In genomic region chr2:98459776-98460175, GRCh38 we compare ENCODE assay signal across 9 cellular contexts. TPM values are rescaled to one million over a fixed set of nuclear protein-coding genes. Genes with fewer than 3 reads are reported as not detected.
A peak's percentile ranks its signal among the peaks of the same experiment; 100 is the strongest.
DNase-seq lines count a peak whose midpoint lies in the region; ATAC-seq and TF ChIP-seq lines count a peak whose summit lies in the region.
"Had no signal": no experiment of that assay in that cellular context is flagged by ENCODE, and none has a peak within 500 bp of the region (broad histone marks: within the 10 kb centered on the region; RNA-seq: fewer than 3 reads in every experiment).

No MANE protein-coding gene starts in this region.

- TF ChIP-seq CTCF in neural progenitor cell (IDR thresholded peaks at IDR 0.05) (no peak), chondrocyte (IDR thresholded peaks at IDR 0.05) (no peak)

- H3K27ac ChIP-seq in neural progenitor cell: no peak overlapping the region

- peaks cover 5% of the 10 kb centered on the region for H3K4me1 ChIP-seq in neural progenitor cell

- H3K4me3 ChIP-seq in neural progenitor cell: no peak overlapping the region

- H4K20me1 ChIP-seq in neural progenitor cell (ENCODE audit: low read depth): peaks cover 77% of the 10 kb centered on the region

- peak overlapping the region; percentile 93 for H3K27ac Mint-ChIP-seq in activated T-helper 1 cell treated with anti-CD3 and anti-CD28 coated beads, Interleukin-12 subunit alpha, Interleukin-12 subunit beta, Interleukin-2, Interleukin-4 antibody, amounts not matched to agents 30 ng/mL and 10 ng/mL and 1 ng/mL, durations not matched to agents 14 hours and 24 hours and 36 hours
- H3K27ac Mint-ChIP-seq in neural progenitor cell: peak overlapping the region; percentile 62
- H3K27ac Mint-ChIP-seq in chondrocyte (ENCODE audit: unreplicated experiment): no peak overlapping the region

- peaks cover 25% of the 10 kb centered on the region for H3K36me3 Mint-ChIP-seq in activated T-helper 1 cell treated with anti-CD3 and anti-CD28 coated beads, Interleukin-12 subunit alpha, Interleukin-12 subunit beta, Interleukin-2, Interleukin-4 antibody, amounts not matched to agents 30 ng/mL and 10 ng/mL and 1 ng/mL, durations not matched to agents 14 hours and 24 hours and 36 hours (ENCODE audit: low read depth)
- H3K36me3 Mint-ChIP-seq in neural progenitor cell: peaks cover 13% of the 10 kb centered on the region
- no peaks in the 10 kb centered on the region for H3K36me3 Mint-ChIP-seq in chondrocyte (ENCODE audit: low read depth)

- peak overlapping the region; percentile 72 for H3K4me3 Mint-ChIP-seq in activated T-helper 1 cell treated with anti-CD3 and anti-CD28 coated beads, Interleukin-12 subunit alpha, Interleukin-12 subunit beta, Interleukin-2, Interleukin-4 antibody, amounts not matched to agents 30 ng/mL and 10 ng/mL and 1 ng/mL, durations not matched to agents 14 hours and 24 hours and 36 hours
- no peak overlapping the region for H3K4me3 Mint-ChIP-seq in neural progenitor cell
- H3K4me3 Mint-ChIP-seq in chondrocyte (ENCODE audit: unreplicated experiment): no peak overlapping the region

- H3K9me3 ChIP-seq in neural progenitor cell (ENCODE audit: low read depth): no peaks in the 10 kb centered on the region

- H3K9ac ChIP-seq in neural progenitor cell: no peak overlapping the region

- peaks cover 73% of the 10 kb centered on the region for H3K79me2 ChIP-seq in neural progenitor cell (ENCODE audit: low read depth)

- no peaks in the 10 kb centered on the region for H3K36me3 ChIP-seq in neural progenitor cell

- peaks cover 90% of the 10 kb centered on the region for H3K4me1 Mint-ChIP-seq in activated T-helper 1 cell treated with anti-CD3 and anti-CD28 coated beads, Interleukin-12 subunit alpha, Interleukin-12 subunit beta, Interleukin-2, Interleukin-4 antibody, amounts not matched to agents 30 ng/mL and 10 ng/mL and 1 ng/mL, durations not matched to agents 14 hours and 24 hours and 36 hours (ENCODE audit: low read depth)
- H3K4me1 Mint-ChIP-seq in neural progenitor cell (peaks cover 26% of the 10 kb centered on the region), chondrocyte (ENCODE audit: low read depth) (peaks cover 35% of the 10 kb centered on the region)

- no peak overlapping the region for H3K4me2 ChIP-seq in neural progenitor cell

- no peak overlapping the region for H2AFZ ChIP-seq in neural progenitor cell (replicated peaks)

- H3K27me3 Mint-ChIP-seq in activated T-helper 1 cell treated with anti-CD3 and anti-CD28 coated beads, Interleukin-12 subunit alpha, Interleukin-12 subunit beta, Interleukin-2, Interleukin-4 antibody, amounts not matched to agents 30 ng/mL and 10 ng/mL and 1 ng/mL, durations not matched to agents 14 hours and 24 hours and 36 hours (ENCODE audit: insufficient read depth): no peaks in the 10 kb centered on the region
- H3K27me3 Mint-ChIP-seq in neural progenitor cell (ENCODE audit: insufficient read depth, low read depth) (peaks cover 3% of the 10 kb centered on the region), chondrocyte (ENCODE audit: low read depth) (no peaks in the 10 kb centered on the region)

- ATAC-seq in GM18873 (IDR thresholded peaks at IDR 0.05; ENCODE audit: low FRiP score, unreplicated experiment) (peak; percentile 32), HG02981 (IDR thresholded peaks at IDR 0.05; ENCODE audit: unreplicated experiment) (peak; percentile 22)

- H3K27me3 ChIP-seq in neural progenitor cell: no peaks in the 10 kb centered on the region

- intact Hi-C loops in activated T-helper 1 cell treated with anti-CD3 and anti-CD28 coated beads, Interleukin-12 subunit alpha, Interleukin-12 subunit beta, Interleukin-2, Interleukin-4 antibody, amounts not matched to agents 30 ng/mL and 10 ng/mL and 1 ng/mL, durations not matched to agents 14 hours and 24 hours and 36 hours (cut with micrococcal nuclease): loop anchor here (2.0 to 10.0 kb wide), 4 partner anchors 15 to 305 kb away; partner anchors contain the start of genes COA5, MGAT4A and UNC50

- H3K9me3 Mint-ChIP-seq in activated T-helper 1 cell treated with anti-CD3 and anti-CD28 coated beads, Interleukin-12 subunit alpha, Interleukin-12 subunit beta, Interleukin-2, Interleukin-4 antibody, amounts not matched to agents 30 ng/mL and 10 ng/mL and 1 ng/mL, durations not matched to agents 14 hours and 24 hours and 36 hours: no peaks in the 10 kb centered on the region
- H3K9me3 Mint-ChIP-seq in neural progenitor cell (no peaks in the 10 kb centered on the region), chondrocyte (ENCODE audit: low read depth) (no peaks in the 10 kb centered on the region)

- H3F3A ChIP-seq in neural progenitor cell (ENCODE audit: low read depth): no peaks in the 10 kb centered on the region

- no peak for DNase-seq in activated T-helper 1 cell treated with anti-CD3 and anti-CD28 coated beads, Interleukin-12 subunit alpha, Interleukin-12 subunit beta, Interleukin-2, Interleukin-4 antibody, amounts not matched to agents 30 ng/mL and 10 ng/mL and 1 ng/mL, durations not matched to agents 14 hours and 24 hours and 36 hours (ENCODE audit: low spot score)
- DNase-seq in neural progenitor cell (ENCODE audit: low spot score): no peak
- DNase-seq in A172 (ENCODE audit: low spot score): no peak
- no peak for DNase-seq in chondrocyte (ENCODE audit: low spot score)
- no peak for DNase-seq in NCI-H2107 (lab: John Stamatoyannopoulos, UW)
- DNase-seq in HPDE6-E6E7 (ENCODE audit: extremely low spot score): no peak
- DNase-seq: central memory CD4-positive, alpha-beta T cell had no signal

RNA-seq across cellular contexts. Expression of gene INPP4A, which starts 15.1 kb away (rescaled TPM):
- total RNA-seq in activated T-helper 1 cell treated with anti-CD3 and anti-CD28 coated beads, Interleukin-12 subunit alpha, Interleukin-12 subunit beta, Interleukin-2, Interleukin-4 antibody, amounts not matched to agents 30 ng/mL and 10 ng/mL and 1 ng/mL, durations not matched to agents 14 hours and 24 hours and 36 hours: 54.6 and 55.7 TPM in 2 replicates
- total RNA-seq in neural progenitor cell (ENCODE audit: low replicate concordance) (34.2 and 35.1 TPM in 2 replicates), chondrocyte (25.9 to 33.3 TPM (median 26.1 TPM) in 3 replicates)
- 19.7 and 22.0 TPM in 2 replicates for total RNA-seq in A172 (2014; rRNA removed; shearing (Covaris generic))
